ENCODE assay signal across 8 cellular contexts in genomic region chr1:110034040-110034450, GRCh38. TPM values are rescaled to one million over a fixed set of nuclear protein-coding genes. Genes with fewer than 3 reads are reported as not detected.
DNase-seq lines count a peak whose midpoint lies in the region; ATAC-seq, FAIRE-seq and TF ChIP-seq lines count a peak whose summit lies in the region.

No MANE protein-coding gene starts in this region.

- no peak for TF ChIP-seq RAD21 in HepG2 (CRISPR knock-in tag; IDR thresholded peaks at IDR 0.05)

- CTCF ChIA-PET in HepG2 (lab: Yijun Ruan, JAX; ENCODE audit: low intra/inter-chr PET ratio, low total read pairs) = no interaction called here

- H4K20me1 ChIP-seq in HepG2 (ENCODE audit: insufficient read depth, low read length) = peaks cover 4% of the 10 kb centered on the region; the same call in 1 of the 2 replicates

- H3K4me3 ChIP-seq in adipocyte (ENCODE audit: low read length) = peak overlapping the region; percentile 91
- H3K4me3 ChIP-seq in HepG2 (replicated peaks in 1 of 3; ENCODE audit: insufficient read depth in 1 of 3, low read depth in 2 of 3, low read length in 3 of 3) = peak overlapping the region; percentile 92 to 98 (median 97); a peak in 5 of 6 replicates
- peak overlapping the region; percentile 97 for H3K4me3 ChIP-seq in thoracic aorta

- no TSS peak for BruUV-seq in HepG2 (replicated peaks; lab: Mats Ljungman, UMichigan)

- WGBS in HepG2 (ENCODE audit: low lambda C conversion rate) = 41% methylated on average over 4 of the region's 4 CpGs

- TF ChIP-seq CTCF in HepG2 (CRISPR knock-in tag; IDR thresholded peaks at IDR 0.05) (no peak), thoracic aorta (IDR thresholded peaks at IDR 0.05) (no peak)

- no peaks in the 10 kb centered on the region for H3K9me3 ChIP-seq in adipocyte (ENCODE audit: control insufficient read depth, low read length)
- no peaks in the 10 kb centered on the region for H3K9me3 ChIP-seq in HepG2 (ENCODE audit: low read length)
- no peaks in the 10 kb centered on the region for H3K9me3 ChIP-seq in thoracic aorta

- intact Hi-C loops in activated CD4-positive, alpha-beta T cell treated with anti-CD3 and anti-CD28 coated beads, Interleukin-2, amount 10 ng/mL, durations not matched to agents 24 days and 14 days (cut with micrococcal nuclease) = loop anchor here (1.0 to 5.0 kb wide), 7 partner anchors 29 to 638 kb away; partner anchors contain the start of genes ATXN7L2, CSF1, KCNA3 and KCNC4
- intact Hi-C loops in HepG2 (cut with micrococcal nuclease; ENCODE audit: unreplicated experiment) = no loop called here

- peaks cover 25% of the 10 kb centered on the region for H3K79me2 ChIP-seq in HepG2 (ENCODE audit: insufficient read depth, low read length)

- peak overlapping the region; percentile 84 for H3K27ac ChIP-seq in HepG2 (ENCODE audit: extremely low read length, insufficient read depth, low read length)
- H3K27ac ChIP-seq in thoracic aorta = peak overlapping the region; percentile 48 to 87

- no peak for FAIRE-seq in HepG2 (lab: Jason Lieb, UNC)

- no peak; a peak in 1 of 4 replicates for TF ChIP-seq POLR2A in HepG2 (IDR thresholded peaks at IDR 0.05; ENCODE audit: insufficient read depth in 1 of 2, low read depth in 2 of 2, low read length in 2 of 2)

- ATAC-seq in HepG2 (no peak), thoracic aorta (ENCODE audit: insufficient number of reproducible peaks, low FRiP score, low read depth) (no peak), GM21515 (IDR thresholded peaks at IDR 0.05; ENCODE audit: unreplicated experiment) (no peak), HG02759 (IDR thresholded peaks at IDR 0.05; ENCODE audit: unreplicated experiment) (no peak)

- H3K9ac ChIP-seq in adipocyte (ENCODE audit: low read length) (peak overlapping the region; percentile 96), HepG2 (ENCODE audit: insufficient read depth, low read depth, low read length) (peak overlapping the region; percentile 96)

- H3K27ac Mint-ChIP-seq in activated CD4-positive, alpha-beta T cell treated with anti-CD3 and anti-CD28 coated beads, Interleukin-2, amount 10 ng/mL, durations not matched to agents 24 days and 14 days = peak overlapping the region; percentile 86

- H3K36me3 ChIP-seq in adipocyte (ENCODE audit: control insufficient read depth, insufficient read depth, low read length, severe bottlenecking) = peaks cover 17% of the 10 kb centered on the region
- H3K36me3 ChIP-seq in HepG2 (replicated peaks in 1 of 2; ENCODE audit: control insufficient read depth in 1 of 2, insufficient read depth in 2 of 2, low read length in 2 of 2) = peaks cover 5 to 11% of the 10 kb centered on the region in 2 experiments; a peak in 3 of 5 replicates
- H3K36me3 ChIP-seq in thoracic aorta = peaks cover 8% of the 10 kb centered on the region

- H3K4me3 Mint-ChIP-seq in activated CD4-positive, alpha-beta T cell treated with anti-CD3 and anti-CD28 coated beads, Interleukin-2, amount 10 ng/mL, durations not matched to agents 24 days and 14 days = peak overlapping the region; percentile 97

- no peaks in the 10 kb centered on the region for H3K9me3 Mint-ChIP-seq in activated CD4-positive, alpha-beta T cell treated with anti-CD3 and anti-CD28 coated beads, Interleukin-2, amount 10 ng/mL, durations not matched to agents 24 days and 14 days

- peak overlapping the region; percentile 74 for H3K4me2 ChIP-seq in HepG2 (ENCODE audit: low read depth, low read length)

- peaks cover 46% of the 10 kb centered on the region for H3K4me1 Mint-ChIP-seq in activated CD4-positive, alpha-beta T cell treated with anti-CD3 and anti-CD28 coated beads, Interleukin-2, amount 10 ng/mL, durations not matched to agents 24 days and 14 days

- peak overlapping the region; percentile 95 for H2AFZ ChIP-seq in HepG2 (ENCODE audit: low read length)

- in situ Hi-C loops in HepG2 (cut with HindIII; ENCODE audit: extremely low pct_ligation_motif_present, low pct_unique_long_range_greater_than_20kb) = no loop called here

- H3K27me3 ChIP-seq in adipocyte (replicated peaks; ENCODE audit: control insufficient read depth, insufficient read depth, low read length) (no peaks in the 10 kb centered on the region), HepG2 (ENCODE audit: control insufficient read depth in 1 of 2, insufficient read depth in 2 of 2, low read length in 2 of 2) (no peaks in the 10 kb centered on the region), thoracic aorta (replicated peaks; ENCODE audit: insufficient read depth) (no peaks in the 10 kb centered on the region)

- POLR2A ChIA-PET in HepG2 (lab: Yijun Ruan, JAX) = interaction anchor here (0.8 to 1.9 kb wide), 9 partner anchors 9 to 417 kb away, joined by 3 to 18 read pairs (median 3); partner anchors contain the start of genes AHCYL1 and RBM15

- H3K4me1 ChIP-seq in adipocyte (ENCODE audit: control insufficient read depth, insufficient read depth, low read length) = peaks cover 20% of the 10 kb centered on the region
- H3K4me1 ChIP-seq in HepG2 (ENCODE audit: insufficient read depth, low read length) = peaks cover 38% of the 10 kb centered on the region
- peaks cover 0 to 10% of the 10 kb centered on the region in 2 donors for H3K4me1 ChIP-seq in thoracic aorta (ENCODE audit: control insufficient read depth in 1 of 2, low read depth in 2 of 2)

- no peak for DNase-seq in activated CD4-positive, alpha-beta T cell treated with anti-CD3 and anti-CD28 coated beads, Interleukin-2, amount 10 ng/mL, durations not matched to agents 24 days and 14 days
- no peak for DNase-seq in activated CD4-positive, alpha-beta T cell treated with anti-CD3 and anti-CD28 coated beads for 48 hours
- DNase-seq in adipocyte (ENCODE audit: low read depth) (no peak), HepG2 (ENCODE audit: low spot score) (no peak), thoracic aorta (ENCODE audit: low spot score) (no peak), middle frontal gyrus (ENCODE audit: extremely low spot score, low spot score) (no peak)

- no peaks in the 10 kb centered on the region for H3K27me3 Mint-ChIP-seq in activated CD4-positive, alpha-beta T cell treated with anti-CD3 and anti-CD28 coated beads, Interleukin-2, amount 10 ng/mL, durations not matched to agents 24 days and 14 days

- H3K36me3 Mint-ChIP-seq in activated CD4-positive, alpha-beta T cell treated with anti-CD3 and anti-CD28 coated beads, Interleukin-2, amount 10 ng/mL, durations not matched to agents 24 days and 14 days (ENCODE audit: low read depth) = peaks cover 20% of the 10 kb centered on the region

- TF ChIP-seq EP300 in HepG2 (IDR thresholded peaks at IDR 0.05; ENCODE audit: low read depth in 2 of 2, low read length in 2 of 2) = no peak
- TF ChIP-seq EP300 in HepG2 (CRISPR knock-in tag; IDR thresholded peaks at IDR 0.05; ENCODE audit: borderline replicate concordance) = no peak

RNA-seq across cellular contexts. Expression of gene STRIP1, which starts 0.4 kb away (rescaled TPM):
- total RNA-seq in activated CD4-positive, alpha-beta T cell treated with anti-CD3 and anti-CD28 coated beads, Interleukin-2, amount 10 ng/mL, durations not matched to agents 24 days and 14 days = 41.0 and 43.8 TPM in 2 replicates
- total RNA-seq in HepG2 (2016; rRNA removed; fragmentation: Illumina TruSeq; extraction: Trizol) = 16.3 and 27.9 TPM in 2 replicates
- total RNA-seq in HepG2 (2016; cell fraction: cytosol; rRNA removed; fragmentation: Illumina TruSeq; extraction: Trizol; ENCODE audit: low read depth) = 6.2 and 7.1 TPM in 2 replicates
- 14.0 and 27.8 TPM in 2 replicates for total RNA-seq in HepG2 (2016; cell fraction: insoluble cytoplasmic fraction; rRNA removed; fragmentation: Illumina TruSeq; extraction: Trizol)
- total RNA-seq in HepG2 (2016; cell fraction: membrane; rRNA removed; fragmentation: Illumina TruSeq; extraction: Trizol) = 10.0 and 13.7 TPM in 2 replicates
- total RNA-seq in HepG2 (2016; cell fraction: nucleus; rRNA removed; fragmentation: Illumina TruSeq; extraction: Trizol) = 37.6 and 44.2 TPM in 2 replicates
- polyA plus RNA-seq in HepG2 (2011; rRNA removed) = 20.9 and 26.3 TPM in 2 replicates
- polyA plus RNA-seq in HepG2 (2011; cell fraction: cytosol; rRNA removed) = 15.1 and 16.2 TPM in 2 replicates
- polyA plus RNA-seq in HepG2 (2011; cell fraction: nucleus; rRNA removed) = 91.2 and 91.4 TPM in 2 replicates
- 16.7 and 21.2 TPM in 2 replicates for polyA plus RNA-seq in HepG2 (2012)
- 1.0 and 1.3 TPM in 2 replicates for polyA plus RNA-seq in HepG2 (2016; cell fraction: cytosol; fragmentation: Illumina TruSeq; extraction: Trizol; ENCODE audit: low read depth)
- 10.0 and 11.4 TPM in 2 replicates for polyA plus RNA-seq in HepG2 (2016; cell fraction: insoluble cytoplasmic fraction; fragmentation: Illumina TruSeq; extraction: Trizol; ENCODE audit: low read depth)
- polyA plus RNA-seq in HepG2 (2016; cell fraction: membrane; fragmentation: Illumina TruSeq; extraction: Trizol; ENCODE audit: low read depth) = 2.5 and 2.7 TPM in 2 replicates
- 50.1 TPM in 2 replicates for polyA plus RNA-seq in HepG2 (2016; cell fraction: nucleus; fragmentation: Illumina TruSeq; extraction: Trizol; ENCODE audit: insufficient read depth, low read depth)
- polyA minus RNA-seq in HepG2 (2011; rRNA and poly(A)+ RNA removed; ENCODE audit: low replicate concordance) = 42.0 and 70.7 TPM in 2 replicates
- 12.7 and 13.3 TPM in 2 replicates for polyA minus RNA-seq in HepG2 (2011; cell fraction: cytosol; rRNA and poly(A)+ RNA removed)
- 70.0 and 73.5 TPM in 2 replicates for polyA minus RNA-seq in HepG2 (2011; cell fraction: nucleus; rRNA and poly(A)+ RNA removed)
- total RNA-seq in thoracic aorta = 10 to 100 TPM; 38.4 to 61.6 TPM

RNA-seq across cellular contexts. Expression of gene ALX3, which starts 36.4 kb away (rescaled TPM):
- not detected in 2 replicates for total RNA-seq in activated CD4-positive, alpha-beta T cell treated with anti-CD3 and anti-CD28 coated beads, Interleukin-2, amount 10 ng/mL, durations not matched to agents 24 days and 14 days
- not detected in 2 replicates for total RNA-seq in HepG2 (2016; rRNA removed; fragmentation: Illumina TruSeq; extraction: Trizol)
- total RNA-seq in HepG2 (2016; cell fraction: cytosol; rRNA removed; fragmentation: Illumina TruSeq; extraction: Trizol; ENCODE audit: low read depth) = not detected in 2 replicates
- total RNA-seq in HepG2 (2016; cell fraction: insoluble cytoplasmic fraction; rRNA removed; fragmentation: Illumina TruSeq; extraction: Trizol) = not detected in 2 replicates
- not detected in 2 replicates for total RNA-seq in HepG2 (2016; cell fraction: membrane; rRNA removed; fragmentation: Illumina TruSeq; extraction: Trizol)
- not detected in 2 replicates for total RNA-seq in HepG2 (2016; cell fraction: nucleus; rRNA removed; fragmentation: Illumina TruSeq; extraction: Trizol)
- polyA plus RNA-seq in HepG2 (2011; rRNA removed) = not detected in 2 replicates
- not detected in 2 replicates for polyA plus RNA-seq in HepG2 (2011; cell fraction: cytosol; rRNA removed)
- not detected in 2 replicates for polyA plus RNA-seq in HepG2 (2011; cell fraction: nucleus; rRNA removed)
- not detected in 2 replicates for polyA plus RNA-seq in HepG2 (2012)
- not detected in 2 replicates for polyA plus RNA-seq in HepG2 (2016; cell fraction: cytosol; fragmentation: Illumina TruSeq; extraction: Trizol; ENCODE audit: low read depth)
- not detected in 2 replicates for polyA plus RNA-seq in HepG2 (2016; cell fraction: insoluble cytoplasmic fraction; fragmentation: Illumina TruSeq; extraction: Trizol; ENCODE audit: low read depth)
- not detected in 2 replicates for polyA plus RNA-seq in HepG2 (2016; cell fraction: membrane; fragmentation: Illumina TruSeq; extraction: Trizol; ENCODE audit: low read depth)
- polyA plus RNA-seq in HepG2 (2016; cell fraction: nucleus; fragmentation: Illumina TruSeq; extraction: Trizol; ENCODE audit: insufficient read depth, low read depth) = not detected in 2 replicates
- not detected in 2 replicates for polyA minus RNA-seq in HepG2 (2011; rRNA and poly(A)+ RNA removed; ENCODE audit: low replicate concordance)
- not detected in 2 replicates for polyA minus RNA-seq in HepG2 (2011; cell fraction: cytosol; rRNA and poly(A)+ RNA removed)
- polyA minus RNA-seq in HepG2 (2011; cell fraction: nucleus; rRNA and poly(A)+ RNA removed) = not detected in 2 replicates
- total RNA-seq in thoracic aorta = not detected

RNA-seq across cellular contexts. Expression of gene AHCYL1, which starts 49.5 kb away (rescaled TPM):
- total RNA-seq in activated CD4-positive, alpha-beta T cell treated with anti-CD3 and anti-CD28 coated beads, Interleukin-2, amount 10 ng/mL, durations not matched to agents 24 days and 14 days = 67.1 and 75.3 TPM in 2 replicates
- 40.9 and 63.2 TPM in 2 replicates for total RNA-seq in HepG2 (2016; rRNA removed; fragmentation: Illumina TruSeq; extraction: Trizol)
- total RNA-seq in HepG2 (2016; cell fraction: cytosol; rRNA removed; fragmentation: Illumina TruSeq; extraction: Trizol; ENCODE audit: low read depth) = 3.7 and 5.4 TPM in 2 replicates
- 40.0 and 59.5 TPM in 2 replicates for total RNA-seq in HepG2 (2016; cell fraction: insoluble cytoplasmic fraction; rRNA removed; fragmentation: Illumina TruSeq; extraction: Trizol)
- 22.3 and 23.2 TPM in 2 replicates for total RNA-seq in HepG2 (2016; cell fraction: membrane; rRNA removed; fragmentation: Illumina TruSeq; extraction: Trizol)
- 37.9 and 43.8 TPM in 2 replicates for total RNA-seq in HepG2 (2016; cell fraction: nucleus; rRNA removed; fragmentation: Illumina TruSeq; extraction: Trizol)
- polyA plus RNA-seq in HepG2 (2011; rRNA removed) = 69.4 and 76.3 TPM in 2 replicates
- polyA plus RNA-seq in HepG2 (2011; cell fraction: cytosol; rRNA removed) = 38.4 and 54.0 TPM in 2 replicates
- 64.7 and 65.0 TPM in 2 replicates for polyA plus RNA-seq in HepG2 (2011; cell fraction: nucleus; rRNA removed)
- 76.2 and 86.9 TPM in 2 replicates for polyA plus RNA-seq in HepG2 (2012)
- polyA plus RNA-seq in HepG2 (2016; cell fraction: cytosol; fragmentation: Illumina TruSeq; extraction: Trizol; ENCODE audit: low read depth) = 3.1 TPM in 2 replicates
- polyA plus RNA-seq in HepG2 (2016; cell fraction: insoluble cytoplasmic fraction; fragmentation: Illumina TruSeq; extraction: Trizol; ENCODE audit: low read depth) = 70.3 and 75.5 TPM in 2 replicates
- polyA plus RNA-seq in HepG2 (2016; cell fraction: membrane; fragmentation: Illumina TruSeq; extraction: Trizol; ENCODE audit: low read depth) = 12.5 and 13.4 TPM in 2 replicates
- 70.7 and 72.2 TPM in 2 replicates for polyA plus RNA-seq in HepG2 (2016; cell fraction: nucleus; fragmentation: Illumina TruSeq; extraction: Trizol; ENCODE audit: insufficient read depth, low read depth)
- 45.5 and 101 TPM in 2 replicates for polyA minus RNA-seq in HepG2 (2011; rRNA and poly(A)+ RNA removed; ENCODE audit: low replicate concordance)
- polyA minus RNA-seq in HepG2 (2011; cell fraction: cytosol; rRNA and poly(A)+ RNA removed) = 37.5 and 49.8 TPM in 2 replicates
- 38.5 and 46.5 TPM in 2 replicates for polyA minus RNA-seq in HepG2 (2011; cell fraction: nucleus; rRNA and poly(A)+ RNA removed)
- 10 to 100 TPM; 37.4 to 69.3 TPM for total RNA-seq in thoracic aorta
